In the genomic region with DNA sequence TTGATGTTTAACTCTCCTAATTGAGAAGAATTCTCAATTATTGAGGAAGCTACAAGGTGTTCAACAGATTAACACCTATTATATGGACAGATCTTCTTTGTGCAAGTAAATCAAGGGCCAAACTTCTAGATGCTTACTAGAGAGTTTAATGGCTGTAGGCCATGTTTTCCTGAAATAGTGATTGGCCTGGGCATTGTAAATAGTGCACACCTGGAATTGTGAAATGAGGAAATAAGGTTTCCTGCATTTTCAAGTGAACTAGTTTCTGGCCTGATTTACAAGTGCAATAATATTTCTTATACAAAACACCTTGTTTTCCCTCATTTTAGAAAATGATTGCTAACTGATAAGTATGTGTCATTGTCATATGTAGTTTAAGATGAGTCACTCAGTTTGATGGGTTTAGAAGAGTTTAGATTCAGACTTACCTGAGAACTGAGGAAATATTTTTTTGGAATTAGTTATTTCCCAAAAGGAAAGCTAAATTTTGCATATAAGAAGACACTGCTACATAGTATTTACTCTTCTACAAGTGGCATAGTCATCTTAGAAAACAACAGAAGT, we compare ENCODE assay signal across 1 cellular context.
TF ChIP-seq lines count a peak whose summit lies in the region.

No MANE protein-coding gene starts in this region.

TF ChIP-seq in WTC11, 78 proteins besides CTCF, POLR2A, EP300 and RAD21 (continued from another document):
- TF ChIP-seq, protein P1, sequence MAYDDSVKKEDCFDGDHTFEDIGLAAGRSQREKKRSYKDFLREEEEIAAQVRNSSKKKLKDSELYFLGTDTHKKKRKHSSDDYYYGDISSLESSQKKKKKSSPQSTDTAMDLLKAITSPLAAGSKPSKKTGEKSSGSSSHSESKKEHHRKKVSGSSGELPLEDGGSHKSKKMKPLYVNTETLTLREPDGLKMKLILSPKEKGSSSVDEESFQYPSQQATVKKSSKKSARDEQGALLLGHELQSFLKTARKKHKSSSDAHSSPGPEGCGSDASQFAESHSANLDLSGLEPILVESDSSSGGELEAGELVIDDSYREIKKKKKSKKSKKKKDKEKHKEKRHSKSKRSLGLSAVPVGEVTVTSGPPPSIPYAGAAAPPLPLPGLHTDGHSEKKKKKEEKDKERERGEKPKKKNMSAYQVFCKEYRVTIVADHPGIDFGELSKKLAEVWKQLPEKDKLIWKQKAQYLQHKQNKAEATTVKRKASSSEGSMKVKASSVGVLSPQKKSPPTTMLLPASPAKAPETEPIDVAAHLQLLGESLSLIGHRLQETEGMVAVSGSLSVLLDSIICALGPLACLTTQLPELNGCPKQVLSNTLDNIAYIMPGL (CRISPR knock-in tag; IDR thresholded peaks at IDR 0.05): no peak
- TF ChIP-seq, protein P2, sequence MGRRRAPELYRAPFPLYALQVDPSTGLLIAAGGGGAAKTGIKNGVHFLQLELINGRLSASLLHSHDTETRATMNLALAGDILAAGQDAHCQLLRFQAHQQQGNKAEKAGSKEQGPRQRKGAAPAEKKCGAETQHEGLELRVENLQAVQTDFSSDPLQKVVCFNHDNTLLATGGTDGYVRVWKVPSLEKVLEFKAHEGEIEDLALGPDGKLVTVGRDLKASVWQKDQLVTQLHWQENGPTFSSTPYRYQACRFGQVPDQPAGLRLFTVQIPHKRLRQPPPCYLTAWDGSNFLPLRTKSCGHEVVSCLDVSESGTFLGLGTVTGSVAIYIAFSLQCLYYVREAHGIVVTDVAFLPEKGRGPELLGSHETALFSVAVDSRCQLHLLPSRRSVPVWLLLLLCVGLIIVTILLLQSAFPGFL (CRISPR knock-in tag; IDR thresholded peaks at IDR 0.05; ENCODE audit: borderline replicate concordance): no peak
- TF ChIP-seq ATF1 (CRISPR knock-in tag; IDR thresholded peaks at IDR 0.05) (no peak), GRHL2 (CRISPR knock-in tag; IDR thresholded peaks at IDR 0.05; ENCODE audit: insufficient replicate concordance, severe bottlenecking) (no peak)
- TF ChIP-seq, protein P3, sequence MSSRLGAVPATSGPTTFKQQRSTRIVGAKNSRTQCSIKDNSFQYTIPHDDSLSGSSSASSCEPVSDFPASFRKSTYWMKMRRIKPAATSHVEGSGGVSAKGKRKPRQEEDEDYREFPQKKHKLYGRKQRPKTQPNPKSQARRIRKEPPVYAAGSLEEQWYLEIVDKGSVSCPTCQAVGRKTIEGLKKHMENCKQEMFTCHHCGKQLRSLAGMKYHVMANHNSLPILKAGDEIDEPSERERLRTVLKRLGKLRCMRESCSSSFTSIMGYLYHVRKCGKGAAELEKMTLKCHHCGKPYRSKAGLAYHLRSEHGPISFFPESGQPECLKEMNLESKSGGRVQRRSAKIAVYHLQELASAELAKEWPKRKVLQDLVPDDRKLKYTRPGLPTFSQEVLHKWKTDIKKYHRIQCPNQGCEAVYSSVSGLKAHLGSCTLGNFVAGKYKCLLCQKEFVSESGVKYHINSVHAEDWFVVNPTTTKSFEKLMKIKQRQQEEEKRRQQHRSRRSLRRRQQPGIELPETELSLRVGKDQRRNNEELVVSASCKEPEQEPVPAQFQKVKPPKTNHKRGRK (CRISPR knock-in tag; IDR thresholded peaks at IDR 0.05; ENCODE audit: borderline replicate concordance): no peak
- TF ChIP-seq, protein P4, sequence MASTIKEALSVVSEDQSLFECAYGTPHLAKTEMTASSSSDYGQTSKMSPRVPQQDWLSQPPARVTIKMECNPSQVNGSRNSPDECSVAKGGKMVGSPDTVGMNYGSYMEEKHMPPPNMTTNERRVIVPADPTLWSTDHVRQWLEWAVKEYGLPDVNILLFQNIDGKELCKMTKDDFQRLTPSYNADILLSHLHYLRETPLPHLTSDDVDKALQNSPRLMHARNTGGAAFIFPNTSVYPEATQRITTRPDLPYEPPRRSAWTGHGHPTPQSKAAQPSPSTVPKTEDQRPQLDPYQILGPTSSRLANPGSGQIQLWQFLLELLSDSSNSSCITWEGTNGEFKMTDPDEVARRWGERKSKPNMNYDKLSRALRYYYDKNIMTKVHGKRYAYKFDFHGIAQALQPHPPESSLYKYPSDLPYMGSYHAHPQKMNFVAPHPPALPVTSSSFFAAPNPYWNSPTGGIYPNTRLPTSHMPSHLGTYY (CRISPR knock-in tag; IDR thresholded peaks at IDR 0.05): no peak
